In the genomic region with DNA sequence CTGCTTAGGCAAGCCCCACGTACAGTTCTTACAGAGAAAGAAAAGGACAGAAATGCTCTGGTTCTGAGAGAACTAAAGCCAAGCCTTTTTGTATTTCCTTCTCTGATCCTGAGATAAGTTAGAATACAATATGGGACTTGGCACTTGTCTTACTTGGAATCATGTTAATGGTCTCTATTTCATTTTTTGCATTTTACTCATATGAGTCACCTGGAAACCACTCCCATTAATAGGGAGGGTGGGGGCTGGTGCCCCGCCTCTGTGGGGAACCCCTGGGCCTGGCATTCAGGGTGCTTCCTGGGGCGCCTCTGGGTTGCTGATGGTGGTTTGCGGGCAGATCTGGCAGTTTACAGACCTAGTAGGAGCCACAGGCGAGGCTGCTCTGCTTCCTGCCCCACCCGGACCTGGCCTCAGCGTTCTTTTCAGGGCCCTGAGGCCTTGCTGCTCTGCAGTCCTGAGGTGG, we compare ENCODE assay signal across 8 cellular contexts.
DNase-seq lines count a peak whose midpoint lies in the region.

No MANE protein-coding gene starts in this region.

- no peaks in the 10 kb centered on the region for H3K36me3 Mint-ChIP-seq in activated T-cell treated with anti-CD3 and anti-CD28 coated beads, Interleukin-2, amount 50 U/mL, for 24 hours (ENCODE audit: low read depth)

- no peaks in the 10 kb centered on the region for H3K27me3 Mint-ChIP-seq in activated T-cell treated with anti-CD3 and anti-CD28 coated beads, Interleukin-2, amount 50 U/mL, for 24 hours

- H3K9me3 Mint-ChIP-seq in activated T-cell treated with anti-CD3 and anti-CD28 coated beads, Interleukin-2, amount 50 U/mL, for 24 hours: peaks cover 4% of the 10 kb centered on the region

- peaks cover 41% of the 10 kb centered on the region for H3K4me1 Mint-ChIP-seq in activated T-cell treated with anti-CD3 and anti-CD28 coated beads, Interleukin-2, amount 50 U/mL, for 24 hours (ENCODE audit: low read depth)

- peak overlapping the region; percentile 34 for H3K4me3 Mint-ChIP-seq in activated T-cell treated with anti-CD3 and anti-CD28 coated beads, Interleukin-2, amount 50 U/mL, for 24 hours

- peak; percentile 16 for DNase-seq in SKM-1 treated with dmso at 0.1 percent for 144 hours (lab: John Stamatoyannopoulos, UW; ENCODE audit: unreplicated experiment)
- DNase-seq in SKM-1 (lab: John Stamatoyannopoulos, UW; ENCODE audit: unreplicated experiment): no peak
- peak; percentile 54 to 77 for DNase-seq in NOMO-1 (lab: John Stamatoyannopoulos, UW; ENCODE audit: unreplicated experiment in 2 of 2)
- DNase-seq in activated T-cell treated with anti-CD3 and anti-CD28 coated beads, Interleukin-2, amount 50 U/mL, for 24 hours: peak; percentile 84
- peak; percentile 46 for DNase-seq in iPS-NIHi11 (ENCODE audit: low spot score)
- peak; percentile 80 to 88 for DNase-seq in stimulated activated CD8-positive, alpha-beta memory T cell treated with anti-CD3 and anti-CD28 coated beads, Interleukin-15, amount 100 ng/mL, for 4 hours (ENCODE audit: low read depth in 2 of 2)
- DNase-seq in NCI-H2029 treated with DMSO at 0.1 percent for 48 hours (lab: John Stamatoyannopoulos, UW): no peak
- no peak for DNase-seq in NCI-H146 (lab: John Stamatoyannopoulos, UW)

- peak overlapping the region; percentile 84 for H3K27ac Mint-ChIP-seq in activated T-cell treated with anti-CD3 and anti-CD28 coated beads, Interleukin-2, amount 50 U/mL, for 24 hours

Comparison
In these comparisons a context has a peak if more than half of its experiments do, and no peak if none do; other contexts are left out.
1. DNase-seq: peak in SKM-1 treated with dmso at 0.1 percent for 144 hours (single experiment), NOMO-1 (2 of 2), activated T-cell treated with anti-CD3 and anti-CD28 coated beads, Interleukin-2, amount 50 U/mL, for 24 hours (single experiment), iPS-NIHi11 (single experiment) and stimulated activated CD8-positive, alpha-beta memory T cell treated with anti-CD3 and anti-CD28 coated beads, Interleukin-15, amount 100 ng/mL, for 4 hours (2 of 2); none in SKM-1 (single experiment), NCI-H2029 treated with DMSO at 0.1 percent for 48 hours (single experiment) and NCI-H146 (single experiment).